In genomic region chrX:125266153-125266660, GRCh38 we compare ENCODE assay signal across 34 cellular contexts. TPM values are rescaled to one million over a fixed set of nuclear protein-coding genes. Genes with fewer than 3 reads are reported as not detected.
"Had no signal": no experiment of that assay in that cellular context is flagged by ENCODE, and none has a peak within 500 bp of the region (broad histone marks: within the 10 kb centered on the region; RNA-seq: fewer than 3 reads in every experiment).

No MANE protein-coding gene starts in this region.

- DNase-seq: dermis blood vessel endothelial cell; dorsolateral prefrontal cortex; effector CD8-positive, alpha-beta T cell; effector memory CD8-positive, alpha-beta T cell; endodermal cell; erythroblast; esophagus squamous epithelium; foreskin fibroblast; foreskin melanocyte; gastrocnemius medialis; glutamatergic neuron; head of caudate nucleus; heart right ventricle; hippocampal formation; left cardiac atrium; left lung; left ventricle myocardium superior; lower lobe of right lung; mesenchymal stem cell; midbrain; naive thymus-derived CD4-positive, alpha-beta T cell had no signal

- H3K4me3 ChIP-seq: coronary artery, dorsolateral prefrontal cortex, esophagus squamous epithelium, gastrocnemius medialis, heart right ventricle, left lung, lower lobe of right lung had no signal

- H3K27me3 Mint-ChIP-seq: effector memory CD8-positive, alpha-beta T cell; naive thymus-derived CD4-positive, alpha-beta T cell had no signal

- H3K9me3 ChIP-seq: gastrocnemius medialis, lower lobe of right lung had no signal

- H3K4me1 ChIP-seq: esophagus squamous epithelium, gastrocnemius medialis, heart right ventricle, left lung, lower lobe of right lung had no signal

- FAIRE-seq: colon, endometrium, islet of Langerhans, keratinocyte had no signal

- H3K27ac ChIP-seq: coronary artery, dorsolateral prefrontal cortex, epithelial cell of prostate, esophagus squamous epithelium, gastrocnemius medialis, heart right ventricle, left lung, lower lobe of right lung had no signal

- H3K36me3 ChIP-seq: esophagus squamous epithelium, gastrocnemius medialis, heart right ventricle, left lung, lower lobe of right lung had no signal

- ATAC-seq: effector memory CD8-positive, alpha-beta T cell; esophagus mucosa; gastrocnemius medialis; heart right ventricle; left cardiac atrium; left lung; left ventricle myocardium superior; lower lobe of right lung; naive thymus-derived CD4-positive, alpha-beta T cell had no signal

- H3K27ac Mint-ChIP-seq: effector memory CD8-positive, alpha-beta T cell; endodermal cell; naive thymus-derived CD4-positive, alpha-beta T cell had no signal

- H3K4me3 Mint-ChIP-seq: effector memory CD8-positive, alpha-beta T cell; endodermal cell; naive thymus-derived CD4-positive, alpha-beta T cell had no signal

- H3K4me1 Mint-ChIP-seq: endodermal cell; naive thymus-derived CD4-positive, alpha-beta T cell had no signal

- H3K27me3 ChIP-seq: esophagus squamous epithelium, gastrocnemius medialis, heart right ventricle, left lung had no signal

RNA-seq across cellular contexts. Expression of gene TEX13C, which starts 53.5 kb away (rescaled TPM):
- total RNA-seq: dermis blood vessel endothelial cell; endodermal cell; esophagus mucosa; esophagus squamous epithelium; gastrocnemius medialis; glomerular endothelial cell; heart right ventricle; kidney epithelial cell; left cardiac atrium; left lung; left ventricle myocardium superior; lower leg skin; lower lobe of right lung; lung microvascular endothelial cell; mononuclear cell; mucosa of gallbladder; naive thymus-derived CD4-positive, alpha-beta T cell had no signal
- polyA plus RNA-seq: heart right ventricle; keratinocyte; naive thymus-derived CD4-positive, alpha-beta T cell had no signal
